8 cellular contexts compared by ENCODE assay signal in the genomic region with DNA sequence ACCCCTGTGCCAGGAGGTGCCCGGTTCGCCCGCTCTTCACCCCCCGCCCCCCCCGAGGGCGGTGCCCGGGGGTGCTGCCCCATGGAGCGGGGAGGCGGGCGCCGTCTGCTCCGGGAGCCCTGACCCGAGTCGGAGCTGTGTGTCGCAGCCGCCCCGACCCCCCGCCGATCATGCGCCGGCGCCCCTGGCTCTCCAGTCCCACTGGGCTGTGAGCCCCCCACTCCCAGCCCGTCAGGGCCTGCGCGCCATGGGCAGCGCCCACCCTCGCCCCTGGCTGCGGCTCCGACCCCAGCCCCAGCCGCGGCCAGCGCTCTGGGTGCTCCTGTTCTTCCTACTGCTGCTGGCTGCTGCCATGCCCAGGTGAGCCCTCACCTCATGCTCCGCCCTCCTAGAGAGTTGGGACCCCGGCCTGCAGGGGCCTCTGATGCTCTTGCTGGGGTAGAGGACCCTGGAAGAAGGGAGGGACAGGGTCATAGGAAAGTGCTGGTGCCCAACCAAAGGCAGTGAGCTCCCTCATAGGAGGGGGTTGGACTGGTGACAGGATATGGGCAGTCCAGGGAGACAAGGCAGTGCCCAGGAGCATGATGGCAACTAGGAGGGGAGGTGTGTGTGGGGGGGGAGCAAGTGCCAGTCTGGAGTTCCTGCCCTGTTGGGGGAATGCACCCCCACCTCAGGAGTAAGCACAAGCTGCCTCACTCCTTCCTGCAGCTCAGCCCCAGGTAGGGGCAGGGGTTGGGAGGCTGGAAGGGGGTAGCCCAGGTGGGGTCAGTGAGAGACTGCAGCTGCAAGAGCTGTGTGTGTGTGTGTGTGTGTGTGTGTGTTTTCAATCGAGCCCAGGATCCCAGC. TPM values are rescaled to one million over a fixed set of nuclear protein-coding genes. Genes with fewer than 3 reads are reported as not detected.
DNase-seq lines count a peak whose midpoint lies in the region; ATAC-seq, FAIRE-seq and TF ChIP-seq lines count a peak whose summit lies in the region.
"Had no signal": no experiment of that assay in that cellular context is flagged by ENCODE, and none has a peak within 500 bp of the region (broad histone marks: within the 10 kb centered on the region; RNA-seq: fewer than 3 reads in every experiment).

A gene (plus strand): TSS at position 104 of the 846 bp plus-strand sequence. CDS start 144 bp downstream, at position 248.

- H3K4me3 ChIP-seq in GM12878, result peak within 1 kb of the TSS; percentile 96
- H3K4me3 ChIP-seq in rectal smooth muscle tissue (ENCODE audit: low read length), result peak within 1 kb of the TSS; percentile 40

- H3K36me3 ChIP-seq in GM12878 (ENCODE audit: control insufficient read depth in 2 of 2, insufficient read depth in 2 of 2, low read length in 1 of 2) (peaks cover 0 to 5% of the 10 kb centered on the region in 2 experiments; a peak in 1 of 4 replicates), rectal smooth muscle tissue (ENCODE audit: control insufficient read depth, insufficient read depth, low read length) (no peaks in the 10 kb centered on the region)

- RAD21 ChIA-PET in GM12878 (lab: Charles Lee; ENCODE audit: unreplicated experiment), result interaction anchor here (0.6 to 16.0 kb wide), 3 partner anchors 14 to 590 kb away, joined by 3 to 871 read pairs (median 3); no protein-coding TSS in a partner anchor

- POLR2A ChIA-PET in GM12878 (lab: Charles Lee), result interaction anchor here (0.6 to 10.6 kb wide), 5 partner anchors 14 to 594 kb away, joined by 3 to 360 read pairs (median 3); a partner anchor contains a TSS

- H3K27ac ChIP-seq in GM12878 (ENCODE audit: control insufficient read depth, insufficient read depth) (peak within 1 kb of the TSS; percentile 52), rectal smooth muscle tissue (ENCODE audit: low read depth, low read length) (no peak within 1 kb of the TSS)

- no peak for TF ChIP-seq CTCF in GM12878 (IDR thresholded peaks at IDR 0.05 in 2 of 3, conservative IDR thresholded peaks at IDR 0.05 in 1 of 3; ENCODE audit: control insufficient read depth in 2 of 3, extremely low read depth in 1 of 3, insufficient read depth in 1 of 3, low read depth in 3 of 3, low read length in 3 of 3)

- peak within 1 kb of the TSS; percentile 82 for H3K9ac ChIP-seq in GM12878 (ENCODE audit: control insufficient read depth, insufficient read depth, low read length)
- H3K9ac ChIP-seq in rectal smooth muscle tissue (ENCODE audit: low read length), result no peak within 1 kb of the TSS

- no peak for TF ChIP-seq POLR2A in GM12878 (IDR thresholded peaks at IDR 0.05; ENCODE audit: low read depth, low read length)

- peak within 1 kb of the TSS; percentile 52 for H2AFZ ChIP-seq in GM12878 (ENCODE audit: control insufficient read depth, low read depth, low read length)

- H3K79me2 ChIP-seq in GM12878 (ENCODE audit: control insufficient read depth, insufficient read depth, low read length), result peaks cover 55% of the 10 kb centered on the region

- H3K9me3 ChIP-seq in GM12878 (replicated peaks; ENCODE audit: control insufficient read depth, insufficient read depth, low read length), result no peaks in the 10 kb centered on the region

- no peaks in the 10 kb centered on the region for H3K27me3 ChIP-seq in GM12878 (replicated peaks in 1 of 2; ENCODE audit: control insufficient read depth in 2 of 2, insufficient read depth in 2 of 2, low read length in 1 of 2)
- H3K27me3 ChIP-seq in rectal smooth muscle tissue (ENCODE audit: control insufficient read depth, insufficient read depth, low read length), result peaks cover 49% of the 10 kb centered on the region

- peak within 1 kb of the TSS; percentile 84 for H3K4me2 ChIP-seq in GM12878 (ENCODE audit: control insufficient read depth, insufficient read depth)

- CTCF ChIA-PET in GM12878 (lab: Yijun Ruan, JAX), result interaction anchor here (0.6 to 21.9 kb wide), 3 partner anchors 20 to 349 kb away, joined by 3 to 1364 read pairs (median 3); no protein-coding TSS in a partner anchor

- in situ Hi-C loops in GM12878 (cut with MboI), result no loop called here

- no peak for TF ChIP-seq EP300 in GM12878 (IDR thresholded peaks at IDR 0.05; ENCODE audit: borderline replicate concordance in 1 of 2, control insufficient read depth in 1 of 2, low read depth in 2 of 2, low read length in 2 of 2)

- peak; percentile 42 for FAIRE-seq in GM19239 (lab: Jason Lieb, UNC)
- no peak for FAIRE-seq in GM12878 (lab: Jason Lieb, UNC)

- ATAC-seq in HG03045 (IDR thresholded peaks at IDR 0.05; ENCODE audit: unreplicated experiment) (peak; percentile 11), GM12878 (peak; percentile 13)

- DNase-seq in GM19239 (ENCODE audit: insufficient read length, low spot score) (no peak), GM12878 (ENCODE audit: low read depth, low spot score) (no peak), midbrain (lab: John Stamatoyannopoulos, UW) (no peak), Kasumi-1 (lab: John Stamatoyannopoulos, UW) (no peak), inferior parietal cortex (ENCODE audit: extremely low spot score) (no peak)
- DNase-seq: NCI-H1092 treated with DMSO at 0.1 percent for 48 hours had no signal

- intact Hi-C loops in GM12878 (cut with micrococcal nuclease; ENCODE audit: unreplicated experiment), result loop anchor here (1.0 kb wide), 1 partner anchor 15 kb away; no protein-coding TSS in a partner anchor

- H3K4me1 ChIP-seq in GM12878 (ENCODE audit: control insufficient read depth, insufficient read depth, low read length) (peaks cover 57% of the 10 kb centered on the region), rectal smooth muscle tissue (ENCODE audit: control insufficient read depth, insufficient read depth, low read length) (no peaks in the 10 kb centered on the region)

- WGBS in GM12878 (ENCODE audit: insufficient coverage, insufficient replicate concordance, low lambda C conversion rate, missing lambda C conversion rate), result 8% methylated on average over 13 of the region's 35 CpGs

- no peak for TF ChIP-seq RAD21 in GM12878 (IDR thresholded peaks at IDR 0.05; ENCODE audit: insufficient read depth, low read depth, low read length)

- no TSS peak for BruUV-seq in GM12878 (replicated peaks; lab: Mats Ljungman, UMichigan)

- SMC1A ChIA-PET in GM12878 (lab: Charles Lee; ENCODE audit: uncharacterized antibody, unreplicated experiment), result interaction anchor here (1.6 to 15.8 kb wide), 2 partner anchors 10 to 15 kb away, joined by 4 to 780 read pairs; no protein-coding TSS in a partner anchor

- no peaks in the 10 kb centered on the region for H4K20me1 ChIP-seq in GM12878 (ENCODE audit: control insufficient read depth, insufficient read depth)

TF ChIP-seq in GM12878, 131 proteins besides CTCF, POLR2A, EP300 and RAD21:
- TF ChIP-seq DPF2 (IDR thresholded peaks at IDR 0.05), result no peak
- TF ChIP-seq, protein P1, sequence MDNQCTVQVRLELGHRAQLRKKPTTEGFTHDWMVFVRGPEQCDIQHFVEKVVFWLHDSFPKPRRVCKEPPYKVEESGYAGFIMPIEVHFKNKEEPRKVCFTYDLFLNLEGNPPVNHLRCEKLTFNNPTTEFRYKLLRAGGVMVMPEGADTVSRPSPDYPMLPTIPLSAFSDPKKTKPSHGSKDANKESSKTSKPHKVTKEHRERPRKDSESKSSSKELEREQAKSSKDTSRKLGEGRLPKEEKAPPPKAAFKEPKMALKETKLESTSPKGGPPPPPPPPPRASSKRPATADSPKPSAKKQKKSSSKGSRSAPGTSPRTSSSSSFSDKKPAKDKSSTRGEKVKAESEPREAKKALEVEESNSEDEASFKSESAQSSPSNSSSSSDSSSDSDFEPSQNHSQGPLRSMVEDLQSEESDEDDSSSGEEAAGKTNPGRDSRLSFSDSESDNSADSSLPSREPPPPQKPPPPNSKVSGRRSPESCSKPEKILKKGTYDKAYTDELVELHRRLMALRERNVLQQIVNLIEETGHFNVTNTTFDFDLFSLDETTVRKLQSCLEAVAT (IDR thresholded peaks at IDR 0.05), result peak; percentile 61

RNA-seq across cellular contexts. Expression of the gene that starts here (rescaled TPM):
- 119 and 132 TPM in 2 replicates for total RNA-seq in GM12878 (2013; cell fraction: nucleolus; rRNA removed)
- total RNA-seq in GM12878 (2014; rRNA removed) (17.7 and 18.9 TPM in 2 replicates), GM12878 (2014; rRNA removed; fragmentation: Illumina TruSeq; extraction: Trizol) (5.7 and 6.6 TPM in 2 replicates), GM12878 (2021) (20.6 and 20.7 TPM in 2 replicates)
- polyA plus RNA-seq in GM12878 (2011; ENCODE audit: low read depth), result 12.0 TPM
- polyA plus RNA-seq in GM12878 (2011; rRNA removed) (27.8 and 45.0 TPM in 2 replicates), GM12878 (2014; fragmentation: Illumina TruSeq; extraction: Trizol) (3.6 and 4.4 TPM in 2 replicates), GM12878 (2014; fragmentation: Nextera tagmentation; extraction: Ambion mirVana) (under 1 TPM; 0.61 to 0.93 TPM), GM12878 (2014; rRNA removed) (22.1 and 25.4 TPM in 2 replicates), GM12878 (2016; fragmentation: Nextera tagmentation; extraction: Ambion mirVana) (1 to 10 TPM; 5.3 to 7.2 TPM)
- 59.9 and 66.5 TPM in 2 replicates for polyA plus RNA-seq in GM12878 (2011; cell fraction: cytosol; rRNA removed)
- 246 and 304 TPM in 2 replicates for polyA plus RNA-seq in GM12878 (2011; cell fraction: nucleus; rRNA removed)
- 44.5 and 80.7 TPM in 2 replicates for polyA plus RNA-seq in GM12878 (2012)
- 28.0 and 66.0 TPM in 2 replicates for polyA minus RNA-seq in GM12878 (2011; rRNA and poly(A)+ RNA removed)
- polyA minus RNA-seq in GM12878 (2011; cell fraction: cytosol; rRNA and poly(A)+ RNA removed), result 25.3 and 36.2 TPM in 2 replicates
- 83.1 and 124 TPM in 2 replicates for polyA minus RNA-seq in GM12878 (2011; cell fraction: nucleus; rRNA and poly(A)+ RNA removed)
